8 cellular contexts compared by ENCODE assay signal in the genomic region with DNA sequence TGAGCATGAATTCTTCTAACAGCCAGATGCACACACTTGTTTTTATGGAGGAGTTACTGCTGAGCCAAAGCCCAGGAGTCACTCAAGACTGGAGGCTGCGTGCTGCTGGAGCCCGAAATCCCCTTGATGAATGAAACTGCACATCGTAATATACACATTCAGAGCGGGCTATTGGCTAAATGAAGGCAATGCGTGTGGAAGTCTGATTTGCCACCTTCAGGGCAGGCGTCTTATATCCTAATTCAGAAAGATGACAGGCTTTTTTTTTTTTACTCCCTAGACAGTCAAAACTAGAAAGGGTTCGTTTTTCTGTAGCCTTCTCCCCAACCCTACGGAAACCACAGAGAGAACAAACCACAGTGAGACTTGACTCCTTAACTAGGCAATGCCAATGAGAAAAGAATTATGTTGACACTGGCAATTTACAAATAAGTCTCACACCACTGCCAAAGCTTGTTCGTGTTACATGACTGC.
DNase-seq lines count a peak whose midpoint lies in the region; ATAC-seq and TF ChIP-seq lines count a peak whose summit lies in the region.

No MANE protein-coding gene starts in this region.

- TF ChIP-seq CTCF in cardiac fibroblast (IDR thresholded peaks at IDR 0.05; ENCODE audit: low read depth, low read length), result no peak

- H4K20me1 ChIP-seq in BLaER1, result peaks cover 17% of the 10 kb centered on the region; the same call in 1 of the 2 replicates

- H3K27me3 ChIP-seq in BLaER1, result no peaks in the 10 kb centered on the region

- H3K9me3 ChIP-seq in BLaER1, result no peaks in the 10 kb centered on the region

- DNase-seq in T-helper 9 cell, result peak; percentile 69
- peak; percentile 59 to 81 for DNase-seq in cardiac fibroblast (ENCODE audit: low read depth in 2 of 2)
- no peak for DNase-seq in NCI-H2196 (lab: John Stamatoyannopoulos, UW; ENCODE audit: unreplicated experiment)
- no peak for DNase-seq in NCI-H774 (lab: John Stamatoyannopoulos, UW)

- H3K4me2 ChIP-seq in BLaER1, result peak overlapping the region; percentile 80

- no peaks in the 10 kb centered on the region for H3K36me3 ChIP-seq in BLaER1

- H3K4me1 ChIP-seq in BLaER1, result peaks cover 67% of the 10 kb centered on the region

- peak overlapping the region; percentile 82 for H3K9ac ChIP-seq in BLaER1

- ATAC-seq in GM19395 (IDR thresholded peaks at IDR 0.05; ENCODE audit: unreplicated experiment), result peak; percentile 83
- ATAC-seq in HG03469 (IDR thresholded peaks at IDR 0.05; ENCODE audit: unreplicated experiment), result peak; percentile 64

- H3K27ac ChIP-seq in BLaER1 (peak overlapping the region; percentile 83), skin epidermis (peak overlapping the region in 20 of 21 experiments; percentile 37 to 93 (median 82))

- H3K4me3 ChIP-seq in BLaER1 (peak overlapping the region; percentile 66), cardiac fibroblast (replicated peaks in 1 of 2; ENCODE audit: low read depth in 2 of 2, low read length in 2 of 2) (peak overlapping the region; percentile 1 to 33), skin epidermis (peak overlapping the region; percentile 14 to 31 (median 26))

Comparison
In these comparisons a context has a peak if more than half of its experiments do, and no peak if none do; other contexts are left out.
1. DNase-seq: peak in T-helper 9 cell (single experiment) and cardiac fibroblast (2 of 2); none in NCI-H2196 (single experiment) and NCI-H774 (single experiment).
2. Peak in every context shown above with its lines, with median percentiles within 50 percentile points of each other: H3K4me3 ChIP-seq.